ENCODE assay signal across 1 cellular context in genomic region chr20:23112595-23112994, GRCh38.
TF ChIP-seq lines count a peak whose summit lies in the region.

No MANE protein-coding gene starts in this region.

TF ChIP-seq in WTC11, 78 proteins besides CTCF, POLR2A, EP300 and RAD21 (continued from another document):
- no peak for TF ChIP-seq E2F4 (CRISPR knock-in tag; IDR thresholded peaks at IDR 0.05; ENCODE audit: borderline replicate concordance, low read depth)
- no peak for TF ChIP-seq ATF3 (CRISPR knock-in tag; conservative IDR thresholded peaks at IDR 0.05)
- no peak for TF ChIP-seq ZNF281 (CRISPR knock-in tag; IDR thresholded peaks at IDR 0.05)
- no peak for TF ChIP-seq ZNF317 (CRISPR knock-in tag; IDR thresholded peaks at IDR 0.05; ENCODE audit: borderline replicate concordance, low read depth)
TF ChIP-seq in WTC11: peak in this region for 0.
